Comparison of ENCODE assay signal across 21 cellular contexts in genomic region chr6:86118271-86118670, GRCh38.
"Had no signal": no experiment of that assay in that cellular context is flagged by ENCODE, and none has a peak within 500 bp of the region (broad histone marks: within the 10 kb centered on the region; RNA-seq: fewer than 3 reads in every experiment).

No MANE protein-coding gene starts in this region.

- H3K4me3 Mint-ChIP-seq: endodermal cell; naive thymus-derived CD8-positive, alpha-beta T cell; stimulated activated naive B cell treated with anti-CD40 and anti-IgM and Interleukin-4, amounts not matched to agents 10 μg/mL and 1 μg/mL and 100 μg/mL, for 72 hours; stimulated activated naive CD8-positive, alpha-beta T cell treated with anti-CD3 and anti-CD28 coated beads, Interleukin-15, amount 100 ng/mL, for 72 hours had no signal

- H3K9me3 Mint-ChIP-seq: endodermal cell had no signal

- H3K36me3 ChIP-seq: colonic mucosa, heart left ventricle, neutrophil, spleen, tibial nerve had no signal

- H3K27me3 ChIP-seq: colonic mucosa, foreskin keratinocyte, heart left ventricle, neutrophil, spleen, testis, tibial nerve had no signal

- H3K27ac Mint-ChIP-seq: endodermal cell; naive thymus-derived CD8-positive, alpha-beta T cell; stimulated activated naive B cell treated with anti-CD40 and anti-IgM and Interleukin-4, amounts not matched to agents 10 μg/mL and 1 μg/mL and 100 μg/mL, for 72 hours; stimulated activated naive CD8-positive, alpha-beta T cell treated with anti-CD3 and anti-CD28 coated beads, Interleukin-15, amount 100 ng/mL, for 72 hours had no signal

- DNase-seq: colonic mucosa; dermis blood vessel endothelial cell; endodermal cell; erythroblast; foreskin keratinocyte; heart left ventricle; hippocampal formation; mammary epithelial cell; naive thymus-derived CD8-positive, alpha-beta T cell; posterior cingulate gyrus; spleen; stimulated activated CD4-positive, alpha-beta T cell treated with anti-CD3 and anti-CD28 coated beads, Interleukin-15, amount 100 ng/mL, for 24 hours; stimulated activated CD4-positive, alpha-beta T cell treated with anti-CD3 and anti-CD28 coated beads, Interleukin-1b, Interleukin-23, amount 100 ng/mL, for 48 hours; stimulated activated CD4-positive, alpha-beta T cell treated with anti-CD3 and anti-CD28 coated beads, Interleukin-4, amount 100 ng/mL, for 24 hours; stimulated activated naive B cell treated with anti-CD40 and anti-IgM and Interleukin-4, amounts not matched to agents 10 μg/mL and 1 μg/mL and 100 μg/mL, for 72 hours; stimulated activated naive CD8-positive, alpha-beta T cell treated with anti-CD3 and anti-CD28 coated beads, Interleukin-15, amount 100 ng/mL, for 72 hours; testis had no signal

- H3K4me3 ChIP-seq: colonic mucosa, heart left ventricle, spleen, testis, tibial nerve had no signal

- H3K4me1 ChIP-seq: colonic mucosa, foreskin keratinocyte, heart left ventricle, spleen, testis, tibial nerve had no signal

- H3K36me3 Mint-ChIP-seq: stimulated activated naive B cell treated with anti-CD40 and anti-IgM and Interleukin-4, amounts not matched to agents 10 μg/mL and 1 μg/mL and 100 μg/mL, for 72 hours had no signal

- H3K9me3 ChIP-seq: colonic mucosa, neutrophil, testis had no signal

- H3K27me3 Mint-ChIP-seq: naive thymus-derived CD8-positive, alpha-beta T cell; stimulated activated naive B cell treated with anti-CD40 and anti-IgM and Interleukin-4, amounts not matched to agents 10 μg/mL and 1 μg/mL and 100 μg/mL, for 72 hours; stimulated activated naive CD8-positive, alpha-beta T cell treated with anti-CD3 and anti-CD28 coated beads, Interleukin-15, amount 100 ng/mL, for 72 hours had no signal

- ATAC-seq: foreskin keratinocyte; heart left ventricle; left lobe of liver; naive thymus-derived CD8-positive, alpha-beta T cell; sciatic nerve; stimulated activated naive B cell treated with anti-CD40 and anti-IgM and Interleukin-4, amounts not matched to agents 10 μg/mL and 1 μg/mL and 100 μg/mL, for 72 hours; stimulated activated naive CD8-positive, alpha-beta T cell treated with anti-CD3 and anti-CD28 coated beads, Interleukin-15, amount 100 ng/mL, for 72 hours had no signal

- H3K4me1 Mint-ChIP-seq: endodermal cell; naive thymus-derived CD8-positive, alpha-beta T cell; stimulated activated naive B cell treated with anti-CD40 and anti-IgM and Interleukin-4, amounts not matched to agents 10 μg/mL and 1 μg/mL and 100 μg/mL, for 72 hours; stimulated activated naive CD8-positive, alpha-beta T cell treated with anti-CD3 and anti-CD28 coated beads, Interleukin-15, amount 100 ng/mL, for 72 hours had no signal
